ENCODE assay signal across 8 cellular contexts in genomic region chr2:19362094-19362649, GRCh38. TPM values are rescaled to one million over a fixed set of nuclear protein-coding genes. Genes with fewer than 3 reads are reported as not detected.
DNase-seq lines count a peak whose midpoint lies in the region; ATAC-seq, FAIRE-seq and TF ChIP-seq lines count a peak whose summit lies in the region.

No MANE protein-coding gene starts in this region.

- no peaks in the 10 kb centered on the region for H3K9me3 ChIP-seq in gastrocnemius medialis

- TF ChIP-seq POLR2A in gastrocnemius medialis (IDR thresholded peaks at IDR 0.05), result no peak

- FAIRE-seq in frontal cortex (lab: Jason Lieb, UNC), result no peak

- TF ChIP-seq CTCF in VCaP (conservative IDR thresholded peaks at IDR 0.05), result no peak
- no peak for TF ChIP-seq CTCF in gastrocnemius medialis (IDR thresholded peaks at IDR 0.05 in 4 of 5, conservative IDR thresholded peaks at IDR 0.05 in 1 of 5)

- H3K4me3 ChIP-seq in gastrocnemius medialis, result peak overlapping the region; percentile 58 to 92 (median 62)

- H3K27ac ChIP-seq in VCaP (peak overlapping the region; percentile 49; the same call in 1 of the 2 replicates), gastrocnemius medialis (peak overlapping the region in 1 of 4 donors; percentile 8)

- H3K27me3 ChIP-seq in gastrocnemius medialis, result peaks cover 0 to 27% (median 20%) of the 10 kb centered on the region in 3 donors

- ATAC-seq in HG03354 (IDR thresholded peaks at IDR 0.05; ENCODE audit: poor library complexity, severe bottlenecking, unreplicated experiment) (peak; percentile 32), gastrocnemius medialis (no peak), GM19023 (IDR thresholded peaks at IDR 0.05; ENCODE audit: unreplicated experiment) (no peak), HG02884 (IDR thresholded peaks at IDR 0.05; ENCODE audit: unreplicated experiment) (no peak)

- in situ Hi-C loops in gastrocnemius medialis (cut with MboI; ENCODE audit: low sequenced_read_pairs in 4 of 4), result loop anchor here (10.0 to 25.0 kb wide), 8 partner anchors 367 to 975 kb away; no protein-coding TSS in a partner anchor

- H3K4me1 ChIP-seq in gastrocnemius medialis, result peaks cover 12 to 38% of the 10 kb centered on the region in 2 donors

- intact Hi-C loops in gastrocnemius medialis (cut with DNase I; ENCODE audit: low total_unique reads), result loop anchor here (2.0 to 5.0 kb wide), 3 partner anchors 375 to 840 kb away; no protein-coding TSS in a partner anchor

- DNase-seq in COLO668 (lab: John Stamatoyannopoulos, UW; ENCODE audit: unreplicated experiment), result peak; percentile 47
- DNase-seq in frontal cortex (ENCODE audit: low spot score in 2 of 2), result peak; percentile 16 to 17
- DNase-seq in gastrocnemius medialis, result no peak
- DNase-seq in COLO829 (ENCODE audit: low spot score), result no peak

- H3K36me3 ChIP-seq in gastrocnemius medialis, result no peaks in the 10 kb centered on the region

RNA-seq across cellular contexts. Expression of gene OSR1, which starts 3.7 kb away (rescaled TPM):
- total RNA-seq in frontal cortex (3.7 TPM), gastrocnemius medialis (1 to 10 TPM in 3 of 4 donors, under 1 TPM in 1; 0.80 to 4.3 (median 3.3) TPM)

Comparison
In these comparisons a context has a peak if more than half of its experiments do, and no peak if none do; other contexts are left out.
1. DNase-seq: peak in COLO668 (single experiment) and frontal cortex (2 of 2); none in gastrocnemius medialis (0 of 2) and COLO829 (single experiment).